ENCODE assay signal across 8 cellular contexts in the genomic region with DNA sequence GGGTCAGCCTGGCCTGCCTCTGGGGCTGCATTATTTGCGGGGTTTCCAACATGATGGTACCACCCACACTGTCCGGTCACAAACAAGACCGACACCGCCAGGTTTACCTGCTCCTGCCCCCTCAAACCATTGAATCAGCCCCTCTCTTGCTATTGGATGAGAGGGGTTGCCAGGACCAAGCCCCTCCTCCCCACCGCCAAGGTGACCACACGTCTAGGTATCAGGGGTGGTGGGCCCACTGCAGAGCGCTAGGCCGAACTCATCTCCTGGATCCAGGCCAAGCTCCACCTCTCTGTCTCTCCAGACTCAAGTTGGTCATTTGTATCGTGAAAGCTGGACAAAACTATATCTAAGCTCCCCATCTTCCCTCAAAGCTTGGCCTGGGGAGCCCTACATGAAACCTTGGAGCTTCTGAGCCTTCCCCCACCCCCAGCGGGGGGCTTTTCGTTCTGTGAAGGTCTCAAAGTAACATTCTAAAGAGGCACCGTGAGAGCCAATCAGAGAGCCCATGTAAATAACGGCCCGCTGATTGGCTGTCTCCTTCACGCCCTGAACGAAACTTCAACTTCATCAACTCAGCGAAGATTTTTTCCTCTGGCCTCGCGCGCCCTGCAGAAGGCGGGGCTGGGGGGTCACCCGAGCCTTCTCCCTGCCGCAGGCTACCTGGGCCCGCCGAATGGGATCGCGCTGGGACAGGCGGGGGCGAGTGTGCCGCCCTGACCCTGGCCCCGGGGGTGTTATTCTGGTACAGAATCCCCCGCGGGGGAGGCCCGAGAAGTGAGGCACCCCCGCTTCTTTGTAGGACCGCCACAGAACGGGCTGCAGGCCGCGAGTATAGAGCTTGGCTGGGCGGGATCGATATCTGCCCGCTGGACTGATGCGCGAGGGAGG. TPM values are rescaled to one million over a fixed set of nuclear protein-coding genes. Genes with fewer than 3 reads are reported as not detected.
DNase-seq lines count a peak whose midpoint lies in the region; ATAC-seq and TF ChIP-seq lines count a peak whose summit lies in the region.

No MANE protein-coding gene starts in this region.

- peaks cover 43% of the 10 kb centered on the region for H3K4me1 Mint-ChIP-seq in activated T-cell treated with anti-CD3 and anti-CD28 coated beads, Interleukin-2, amount 50 U/mL, for 24 hours (ENCODE audit: low read depth)

- no peak overlapping the region for H3K27ac Mint-ChIP-seq in activated T-cell treated with anti-CD3 and anti-CD28 coated beads, Interleukin-2, amount 50 U/mL, for 24 hours

- TF ChIP-seq POLR2A in esophagus muscularis mucosa (IDR thresholded peaks at IDR 0.05; ENCODE audit: low read depth) = no peak

- DNase-seq in DMS53 treated with DMSO at 0.1 percent for 48 hours (lab: John Stamatoyannopoulos, UW; ENCODE audit: unreplicated experiment) (peak; percentile 53), NCI-H748 (lab: John Stamatoyannopoulos, UW; ENCODE audit: unreplicated experiment) (peak; percentile 74), esophagus muscularis mucosa (ENCODE audit: extremely low spot score) (peak; percentile 95), LoVo (ENCODE audit: low spot score) (no peak)
- DNase-seq in activated T-cell treated with anti-CD3 and anti-CD28 coated beads, Interleukin-2, amount 50 U/mL, for 24 hours = peak; percentile 58

- no peaks in the 10 kb centered on the region for H3K9me3 Mint-ChIP-seq in activated T-cell treated with anti-CD3 and anti-CD28 coated beads, Interleukin-2, amount 50 U/mL, for 24 hours

- H3K9me3 ChIP-seq in esophagus muscularis mucosa (no peaks in the 10 kb centered on the region), mucosa of rectum (ENCODE audit: control insufficient read depth in 2 of 2, low read length in 2 of 2) (peaks cover 0 to 3% of the 10 kb centered on the region in 2 donors), subcutaneous abdominal adipose tissue (ENCODE audit: control insufficient read depth in 5 of 5, low read length in 5 of 5) (no peaks in the 10 kb centered on the region)

- TF ChIP-seq EP300 in esophagus muscularis mucosa (IDR thresholded peaks at IDR 0.05) = no peak

- peaks cover 17% of the 10 kb centered on the region for H3K27me3 Mint-ChIP-seq in activated T-cell treated with anti-CD3 and anti-CD28 coated beads, Interleukin-2, amount 50 U/mL, for 24 hours

- TF ChIP-seq CTCF in esophagus muscularis mucosa (IDR thresholded peaks at IDR 0.05) = no peak

- H3K4me3 ChIP-seq in esophagus muscularis mucosa (peak overlapping the region; percentile 51 to 63 (median 56)), mucosa of rectum (ENCODE audit: low read length in 2 of 2) (peak overlapping the region; percentile 38 to 55), subcutaneous abdominal adipose tissue (ENCODE audit: low read depth in 1 of 5, low read length in 5 of 5) (peak overlapping the region; percentile 9 to 63 (median 54))

- peak overlapping the region; percentile 66 for H3K4me3 Mint-ChIP-seq in activated T-cell treated with anti-CD3 and anti-CD28 coated beads, Interleukin-2, amount 50 U/mL, for 24 hours

- peaks cover 35 to 39% (median 37%) of the 10 kb centered on the region in 4 donors for H3K4me1 ChIP-seq in esophagus muscularis mucosa
- peaks cover 16 to 23% of the 10 kb centered on the region in 2 donors for H3K4me1 ChIP-seq in mucosa of rectum (ENCODE audit: control insufficient read depth in 2 of 2, insufficient read depth in 2 of 2, low read length in 2 of 2)
- H3K4me1 ChIP-seq in subcutaneous abdominal adipose tissue (ENCODE audit: control insufficient read depth in 5 of 5, insufficient read depth in 5 of 5, low read length in 5 of 5) = peaks cover 4 to 40% (median 36%) of the 10 kb centered on the region in 5 donors

- H3K36me3 ChIP-seq in esophagus muscularis mucosa (no peaks in the 10 kb centered on the region), mucosa of rectum (ENCODE audit: control insufficient read depth in 2 of 2, insufficient read depth in 2 of 2, low read length in 2 of 2) (no peaks in the 10 kb centered on the region), subcutaneous abdominal adipose tissue (ENCODE audit: control insufficient read depth in 5 of 5, insufficient read depth in 5 of 5, low read length in 5 of 5) (no peaks in the 10 kb centered on the region)

- WGBS in esophagus muscularis mucosa = 2% methylated on average over 9 of the region's 44 CpGs

- H3K36me3 Mint-ChIP-seq in activated T-cell treated with anti-CD3 and anti-CD28 coated beads, Interleukin-2, amount 50 U/mL, for 24 hours (ENCODE audit: low read depth) = no peaks in the 10 kb centered on the region

- H3K27ac ChIP-seq in esophagus muscularis mucosa (replicated peaks in 1 of 4) (peak overlapping the region; percentile 34 to 71 (median 61)), mucosa of rectum (ENCODE audit: low read depth in 2 of 2, low read length in 2 of 2) (no peak overlapping the region), subcutaneous abdominal adipose tissue (ENCODE audit: low read depth, low read length) (no peak overlapping the region)

- peak; percentile 32 for ATAC-seq in HG02610 (IDR thresholded peaks at IDR 0.05; ENCODE audit: unreplicated experiment)

- no peak overlapping the region for H3K9ac ChIP-seq in mucosa of rectum (ENCODE audit: low read depth in 1 of 2, low read length in 2 of 2)
- H3K9ac ChIP-seq in subcutaneous abdominal adipose tissue (ENCODE audit: low read length in 5 of 5) = peak overlapping the region in 1 of 5 donors; percentile 45

- intact Hi-C loops in esophagus muscularis mucosa (cut with DNase I) = no loop called here

- H3K27me3 ChIP-seq in esophagus muscularis mucosa (peaks cover 0 to 28% (median 13%) of the 10 kb centered on the region in 4 donors), mucosa of rectum (ENCODE audit: control insufficient read depth in 2 of 2, insufficient read depth in 2 of 2, low read length in 2 of 2) (peaks cover 29% of the 10 kb centered on the region in 2 donors), subcutaneous abdominal adipose tissue (ENCODE audit: control insufficient read depth in 5 of 5, insufficient read depth in 4 of 5, low read length in 5 of 5) (peaks cover 21 to 39% (median 31%) of the 10 kb centered on the region in 5 donors)

RNA-seq across cellular contexts. Expression of gene PSD2, which starts 49.6 kb away (rescaled TPM):
- total RNA-seq in esophagus muscularis mucosa = under 1 TPM in 3 of 4 donors, not detected in 1; under 0.01 to 0.17 (median 0.13) TPM

Comparison
In these comparisons a context has a peak if more than half of its experiments do, and no peak if none do; other contexts are left out.
1. H3K27ac ChIP-seq: peak in esophagus muscularis mucosa (4 of 4); none in mucosa of rectum (0 of 2) and subcutaneous abdominal adipose tissue (single experiment).
2. Peak in every context shown above with its lines, with median percentiles within 50 percentile points of each other: H3K4me3 ChIP-seq.